ENCODE assay signal across 2 cellular contexts in the genomic region with DNA sequence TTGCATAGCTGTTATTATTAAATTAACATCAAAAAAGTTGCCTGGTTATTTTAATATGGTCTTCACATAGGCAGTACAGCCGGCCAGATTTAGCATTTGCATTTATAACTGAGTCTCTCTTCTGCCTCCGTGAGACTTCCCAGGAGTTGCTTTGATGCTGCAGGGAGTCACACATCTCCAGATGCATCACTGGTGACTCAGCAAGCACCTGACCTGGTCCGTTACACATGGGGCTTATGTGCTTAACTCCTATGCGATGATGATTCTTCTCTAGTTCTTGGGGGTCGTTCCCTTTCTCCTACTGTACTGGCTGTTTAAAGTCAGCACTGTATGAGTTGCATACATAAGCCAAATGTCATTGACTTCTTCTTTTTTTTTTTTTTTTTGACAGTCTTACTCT.
TF ChIP-seq lines count a peak whose summit lies in the region.

No MANE protein-coding gene starts in this region.

TF ChIP-seq in IMR-90, 13 proteins besides CTCF, POLR2A, EP300 and RAD21:
- peak; percentile 79 for TF ChIP-seq FOS (IDR thresholded peaks at IDR 0.05; ENCODE audit: low read depth, low read length)
- no peak for TF ChIP-seq MAFK (IDR thresholded peaks at IDR 0.05; ENCODE audit: low read depth, low read length)
- TF ChIP-seq MXI1 (IDR thresholded peaks at IDR 0.05; ENCODE audit: borderline replicate concordance, low read depth, low read length) = no peak
- no peak for TF ChIP-seq NFE2L2 (IDR thresholded peaks at IDR 0.05; ENCODE audit: low read depth, low read length)
- no peak for TF ChIP-seq SMC3 (IDR thresholded peaks at IDR 0.05; ENCODE audit: low read depth, low read length)
- TF ChIP-seq BHLHE40 (IDR thresholded peaks at IDR 0.05; ENCODE audit: low read depth, low read length) = peak; percentile 74
- TF ChIP-seq, protein P1, sequence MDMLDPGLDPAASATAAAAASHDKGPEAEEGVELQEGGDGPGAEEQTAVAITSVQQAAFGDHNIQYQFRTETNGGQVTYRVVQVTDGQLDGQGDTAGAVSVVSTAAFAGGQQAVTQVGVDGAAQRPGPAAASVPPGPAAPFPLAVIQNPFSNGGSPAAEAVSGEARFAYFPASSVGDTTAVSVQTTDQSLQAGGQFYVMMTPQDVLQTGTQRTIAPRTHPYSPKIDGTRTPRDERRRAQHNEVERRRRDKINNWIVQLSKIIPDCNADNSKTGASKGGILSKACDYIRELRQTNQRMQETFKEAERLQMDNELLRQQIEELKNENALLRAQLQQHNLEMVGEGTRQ (IDR thresholded peaks at IDR 0.05; ENCODE audit: low read depth, low read length) = peak; percentile 80
- TF ChIP-seq, protein P2, sequence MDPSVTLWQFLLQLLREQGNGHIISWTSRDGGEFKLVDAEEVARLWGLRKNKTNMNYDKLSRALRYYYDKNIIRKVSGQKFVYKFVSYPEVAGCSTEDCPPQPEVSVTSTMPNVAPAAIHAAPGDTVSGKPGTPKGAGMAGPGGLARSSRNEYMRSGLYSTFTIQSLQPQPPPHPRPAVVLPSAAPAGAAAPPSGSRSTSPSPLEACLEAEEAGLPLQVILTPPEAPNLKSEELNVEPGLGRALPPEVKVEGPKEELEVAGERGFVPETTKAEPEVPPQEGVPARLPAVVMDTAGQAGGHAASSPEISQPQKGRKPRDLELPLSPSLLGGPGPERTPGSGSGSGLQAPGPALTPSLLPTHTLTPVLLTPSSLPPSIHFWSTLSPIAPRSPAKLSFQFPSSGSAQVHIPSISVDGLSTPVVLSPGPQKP (IDR thresholded peaks at IDR 0.05; ENCODE audit: borderline replicate concordance, low read depth, low read length) = no peak
- no peak for TF ChIP-seq CHD1 (IDR thresholded peaks at IDR 0.05; ENCODE audit: low read depth, low read length)
- TF ChIP-seq RCOR1 (IDR thresholded peaks at IDR 0.05; ENCODE audit: insufficient replicate concordance, low read length) = peak; percentile 34

TF ChIP-seq in K562, 482 proteins besides CTCF, POLR2A, EP300 and RAD21 (continues in another document):
- TF ChIP-seq USF1 (CRISPR knock-in tag; IDR thresholded peaks at IDR 0.05) = 0 out of 2 replicates have a peak, but pooled peaks have one; percentile 17
- TF ChIP-seq, protein P3, sequence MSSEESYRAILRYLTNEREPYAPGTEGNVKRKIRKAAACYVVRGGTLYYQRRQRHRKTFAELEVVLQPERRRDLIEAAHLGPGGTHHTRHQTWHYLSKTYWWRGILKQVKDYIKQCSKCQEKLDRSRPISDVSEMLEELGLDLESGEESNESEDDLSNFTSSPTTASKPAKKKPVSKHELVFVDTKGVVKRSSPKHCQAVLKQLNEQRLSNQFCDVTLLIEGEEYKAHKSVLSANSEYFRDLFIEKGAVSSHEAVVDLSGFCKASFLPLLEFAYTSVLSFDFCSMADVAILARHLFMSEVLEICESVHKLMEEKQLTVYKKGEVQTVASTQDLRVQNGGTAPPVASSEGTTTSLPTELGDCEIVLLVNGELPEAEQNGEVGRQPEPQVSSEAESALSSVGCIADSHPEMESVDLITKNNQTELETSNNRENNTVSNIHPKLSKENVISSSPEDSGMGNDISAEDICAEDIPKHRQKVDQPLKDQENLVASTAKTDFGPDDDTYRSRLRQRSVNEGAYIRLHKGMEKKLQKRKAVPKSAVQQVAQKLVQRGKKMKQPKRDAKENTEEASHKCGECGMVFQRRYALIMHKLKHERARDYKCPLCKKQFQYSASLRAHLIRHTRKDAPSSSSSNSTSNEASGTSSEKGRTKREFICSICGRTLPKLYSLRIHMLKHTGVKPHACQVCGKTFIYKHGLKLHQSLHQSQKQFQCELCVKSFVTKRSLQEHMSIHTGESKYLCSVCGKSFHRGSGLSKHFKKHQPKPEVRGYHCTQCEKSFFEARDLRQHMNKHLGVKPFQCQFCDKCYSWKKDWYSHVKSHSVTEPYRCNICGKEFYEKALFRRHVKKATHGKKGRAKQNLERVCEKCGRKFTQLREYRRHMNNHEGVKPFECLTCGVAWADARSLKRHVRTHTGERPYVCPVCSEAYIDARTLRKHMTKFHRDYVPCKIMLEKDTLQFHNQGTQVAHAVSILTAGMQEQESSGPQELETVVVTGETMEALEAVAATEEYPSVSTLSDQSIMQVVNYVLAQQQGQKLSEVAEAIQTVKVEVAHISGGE (CRISPR knock-in tag; IDR thresholded peaks at IDR 0.05) = no peak
- TF ChIP-seq KDM1A (IDR thresholded peaks at IDR 0.05) = peak; percentile 15 to 19; a peak in 1 of 4 replicates
- TF ChIP-seq NCOA6 (IDR thresholded peaks at IDR 0.05) = no peak
- TF ChIP-seq MECOM (CRISPR knock-in tag; IDR thresholded peaks at IDR 0.05) = no peak
- TF ChIP-seq JUN (IDR thresholded peaks at IDR 0.05; ENCODE audit: borderline replicate concordance, low read depth, low read length) = peak; percentile 81; the same call in 1 of the 2 replicates
- no peak for TF ChIP-seq JUN (CRISPR knock-in tag; IDR thresholded peaks at IDR 0.05; ENCODE audit: borderline replicate concordance)
- TF ChIP-seq JUND (IDR thresholded peaks at IDR 0.05; ENCODE audit: borderline replicate concordance, low read depth, low read length) = peak; percentile 90
- peak; percentile 78; the same call in 1 of the 3 replicates for TF ChIP-seq JUND (tag; IDR thresholded peaks at IDR 0.05; ENCODE audit: borderline replicate concordance, low read depth, low read length)
- peak; percentile 13; the same call in 1 of the 2 replicates for TF ChIP-seq MAFK (IDR thresholded peaks at IDR 0.05; ENCODE audit: low read length)
- 0 out of 2 replicates have a peak, but pooled peaks have one; percentile 27 for TF ChIP-seq MEF2D (tag; conservative IDR thresholded peaks at IDR 0.05; ENCODE audit: low read depth)
- TF ChIP-seq BHLHE40 (IDR thresholded peaks at IDR 0.05; ENCODE audit: low read length) = peak; percentile 19; the same call in 1 of the 2 replicates
- TF ChIP-seq, protein P4, sequence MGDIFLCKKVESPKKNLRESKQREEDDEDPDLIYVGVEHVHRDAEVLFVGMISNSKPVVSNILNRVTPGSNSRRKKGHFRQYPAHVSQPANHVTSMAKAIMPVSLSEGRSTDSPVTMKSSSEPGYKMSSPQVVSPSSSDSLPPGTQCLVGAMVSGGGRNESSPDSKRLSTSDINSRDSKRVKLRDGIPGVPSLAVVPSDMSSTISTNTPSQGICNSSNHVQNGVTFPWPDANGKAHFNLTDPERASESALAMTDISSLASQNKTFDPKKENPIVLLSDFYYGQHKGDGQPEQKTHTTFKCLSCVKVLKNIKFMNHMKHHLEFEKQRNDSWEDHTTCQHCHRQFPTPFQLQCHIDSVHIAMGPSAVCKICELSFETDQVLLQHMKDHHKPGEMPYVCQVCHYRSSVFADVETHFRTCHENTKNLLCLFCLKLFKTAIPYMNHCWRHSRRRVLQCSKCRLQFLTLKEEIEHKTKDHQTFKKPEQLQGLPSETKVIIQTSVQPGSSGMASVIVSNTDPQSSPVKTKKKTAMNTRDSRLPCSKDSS (IDR thresholded peaks at IDR 0.05; ENCODE audit: low read depth, partially characterized antibody) = no peak
- TF ChIP-seq TOE1 (IDR thresholded peaks at IDR 0.05; ENCODE audit: borderline replicate concordance) = peak; percentile 26; the same call in 1 of the 2 replicates
- TF ChIP-seq TOE1 (CRISPR knock-in tag; IDR thresholded peaks at IDR 0.05; ENCODE audit: borderline replicate concordance, low read depth) = no peak
- 0 out of 2 replicates have a peak, but pooled peaks have one; percentile 25 for TF ChIP-seq DPF2 (IDR thresholded peaks at IDR 0.05)
- TF ChIP-seq ZNF316 (IDR thresholded peaks at IDR 0.05) = 0 out of 2 replicates have a peak, but pooled peaks have one; percentile 27
- TF ChIP-seq ARID1B (IDR thresholded peaks at IDR 0.05) = peak; percentile 35
- TF ChIP-seq RCOR1 (IDR thresholded peaks at IDR 0.05; ENCODE audit: borderline replicate concordance in 1 of 2, low read depth in 2 of 2, low read length in 2 of 2) = peak in 1 of 2 experiments; percentile 68; a peak in 1 of 4 replicates
- peak; percentile 8 for TF ChIP-seq FOS (IDR thresholded peaks at IDR 0.05; ENCODE audit: extremely low read depth, insufficient read length)
- TF ChIP-seq C11orf30 (IDR thresholded peaks at IDR 0.05; ENCODE audit: low read depth) = peak; percentile 55; the same call in 1 of the 2 replicates
- TF ChIP-seq MYBL2 (IDR thresholded peaks at IDR 0.05; ENCODE audit: low read depth) = peak; percentile 15; the same call in 1 of the 2 replicates
- TF ChIP-seq MYBL2 (CRISPR knock-in tag; IDR thresholded peaks at IDR 0.05; ENCODE audit: borderline replicate concordance) = no peak
- no peak for TF ChIP-seq SIX5 (IDR thresholded peaks at IDR 0.05; ENCODE audit: borderline replicate concordance in 1 of 2, insufficient read depth in 1 of 2, low read depth in 1 of 2, low read length in 2 of 2)
- no peak for TF ChIP-seq FUS (optimal IDR thresholded peaks at IDR 0.05; ENCODE audit: low read depth, low read length)
- TF ChIP-seq SAP30 (IDR thresholded peaks at IDR 0.05; ENCODE audit: borderline replicate concordance, insufficient read depth, low read depth, low read length, poor library complexity, severe bottlenecking) = no peak
- no peak for TF ChIP-seq RBM15 (IDR thresholded peaks at IDR 0.05; ENCODE audit: insufficient read depth, low read length)
- TF ChIP-seq DMBX1 (CRISPR knock-in tag; IDR thresholded peaks at IDR 0.05; ENCODE audit: borderline replicate concordance) = peak; percentile 38; the same call in 1 of the 2 replicates
- TF ChIP-seq MGA (IDR thresholded peaks at IDR 0.05) = peak; percentile 53
- TF ChIP-seq SMARCE1 (IDR thresholded peaks at IDR 0.05) = peak; percentile 49; the same call in 1 of the 2 replicates
